Comparison of ENCODE assay signal across 1 cellular context in the genomic region with DNA sequence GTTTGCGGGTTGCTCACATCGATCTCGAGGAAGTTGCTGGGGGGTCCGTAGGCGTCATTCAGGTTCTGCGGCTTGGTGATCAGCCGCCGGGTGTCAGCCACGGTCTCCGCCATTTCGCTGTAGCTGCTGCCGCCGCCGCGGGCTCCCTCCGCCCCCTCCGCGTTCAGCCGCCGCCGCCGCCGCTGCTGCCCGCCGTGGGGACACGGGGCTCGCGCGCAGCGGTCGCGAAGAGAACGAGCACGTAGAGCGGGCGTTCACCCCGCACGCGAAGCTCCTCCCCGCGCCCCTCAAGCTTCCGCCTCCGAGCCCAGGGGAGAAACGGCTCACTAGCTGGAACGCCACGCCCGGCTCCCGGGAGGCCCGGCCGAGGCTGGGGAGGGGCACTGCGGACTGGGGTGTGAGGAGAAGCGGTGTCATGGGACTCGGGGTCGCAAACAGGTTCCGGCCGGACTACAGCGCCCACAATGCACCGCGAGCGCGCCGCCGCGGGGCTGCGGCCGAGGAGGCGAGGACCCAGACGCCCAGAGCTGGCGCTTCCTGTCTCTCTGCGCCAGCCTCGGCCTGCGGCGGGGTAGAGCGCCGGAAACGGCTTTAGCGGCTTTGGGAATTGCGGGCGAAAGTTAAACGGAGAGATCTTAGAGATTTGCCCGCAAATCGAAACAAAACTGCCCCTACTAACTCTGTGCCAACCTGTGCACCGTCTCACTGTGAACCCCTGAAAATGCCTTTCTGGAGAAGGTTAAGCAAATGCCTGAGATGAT.
TF ChIP-seq lines count a peak whose summit lies in the region.

A gene (minus strand): TSS at position 232 of the 761 bp plus-strand sequence. CDS start 119 bp downstream, at position 113.

TF ChIP-seq in HepG2, 621 proteins besides CTCF, POLR2A, EP300 and RAD21 (continued from another document and continues in another):
- TF ChIP-seq, protein P1, sequence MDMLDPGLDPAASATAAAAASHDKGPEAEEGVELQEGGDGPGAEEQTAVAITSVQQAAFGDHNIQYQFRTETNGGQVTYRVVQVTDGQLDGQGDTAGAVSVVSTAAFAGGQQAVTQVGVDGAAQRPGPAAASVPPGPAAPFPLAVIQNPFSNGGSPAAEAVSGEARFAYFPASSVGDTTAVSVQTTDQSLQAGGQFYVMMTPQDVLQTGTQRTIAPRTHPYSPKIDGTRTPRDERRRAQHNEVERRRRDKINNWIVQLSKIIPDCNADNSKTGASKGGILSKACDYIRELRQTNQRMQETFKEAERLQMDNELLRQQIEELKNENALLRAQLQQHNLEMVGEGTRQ (IDR thresholded peaks at IDR 0.05; ENCODE audit: low read depth, low read length): no peak
- TF ChIP-seq, protein P1 (CRISPR knock-in tag; IDR thresholded peaks at IDR 0.05; ENCODE audit: borderline replicate concordance): no peak
- TF ChIP-seq MEIS1 (CRISPR knock-in tag; IDR thresholded peaks at IDR 0.05; ENCODE audit: borderline replicate concordance) (peak; percentile 71), SETDB1 (CRISPR knock-in tag; IDR thresholded peaks at IDR 0.05; ENCODE audit: borderline replicate concordance) (no peak), RCOR2 (CRISPR knock-in tag; IDR thresholded peaks at IDR 0.05) (no peak), ARHGAP35 (CRISPR knock-in tag; IDR thresholded peaks at IDR 0.05; ENCODE audit: borderline replicate concordance) (no peak; the same call in 1 of the 2 replicates), SMARCC2 (IDR thresholded peaks at IDR 0.05) (no peak), HNRNPH1 (optimal IDR thresholded peaks at IDR 0.05; ENCODE audit: low read depth, low read length) (no peak), ZNF431 (CRISPR knock-in tag; IDR thresholded peaks at IDR 0.05; ENCODE audit: borderline replicate concordance, low read depth) (peak; percentile 69; the same call in 1 of the 2 replicates), ZNF337 (CRISPR knock-in tag; IDR thresholded peaks at IDR 0.05; ENCODE audit: borderline replicate concordance, low read depth) (no peak), ZNF619 (CRISPR knock-in tag; IDR thresholded peaks at IDR 0.05) (no peak), KLF15 (CRISPR knock-in tag; IDR thresholded peaks at IDR 0.05; ENCODE audit: borderline replicate concordance) (no peak; the same call in 1 of the 2 replicates), RFXAP (CRISPR knock-in tag; IDR thresholded peaks at IDR 0.05; ENCODE audit: borderline replicate concordance) (no peak; the same call in 1 of the 2 replicates), CHD2 (IDR thresholded peaks at IDR 0.05; ENCODE audit: low read depth, low read length) (no peak), ZNF737 (CRISPR knock-in tag; IDR thresholded peaks at IDR 0.05; ENCODE audit: borderline replicate concordance) (no peak), MXD4 (CRISPR knock-in tag; IDR thresholded peaks at IDR 0.05) (0 out of 2 replicates have a peak, but pooled peaks have one; percentile 30), PRPF4 (IDR thresholded peaks at IDR 0.05; ENCODE audit: low read depth, low read length, poor library complexity, severe bottlenecking) (no peak), FOSL1 (CRISPR knock-in tag; IDR thresholded peaks at IDR 0.05; ENCODE audit: borderline replicate concordance) (no peak), SP2 (CRISPR knock-in tag; IDR thresholded peaks at IDR 0.05) (peak; percentile 50), SKI (IDR thresholded peaks at IDR 0.05; ENCODE audit: partially characterized antibody) (peak; percentile 84), TEAD2 (CRISPR knock-in tag; IDR thresholded peaks at IDR 0.05) (no peak), SIX1 (CRISPR knock-in tag; IDR thresholded peaks at IDR 0.05; ENCODE audit: borderline replicate concordance) (no peak), CEBPG (CRISPR knock-in tag; IDR thresholded peaks at IDR 0.05) (peak; percentile 34; the same call in 1 of the 2 replicates), ZNF713 (CRISPR knock-in tag; IDR thresholded peaks at IDR 0.05) (no peak), SSRP1 (CRISPR knock-in tag; IDR thresholded peaks at IDR 0.05) (no peak), KDM6A (CRISPR knock-in tag; IDR thresholded peaks at IDR 0.05; ENCODE audit: low read depth) (no peak), ZNF317 (CRISPR knock-in tag; IDR thresholded peaks at IDR 0.05) (peak; percentile 82), TBP (CRISPR knock-in tag; IDR thresholded peaks at IDR 0.05) (no peak), HDAC6 (IDR thresholded peaks at IDR 0.05; ENCODE audit: low read depth, low read length) (no peak), ZNF607 (CRISPR knock-in tag; IDR thresholded peaks at IDR 0.05; ENCODE audit: borderline replicate concordance) (peak; percentile 85; the same call in 1 of the 2 replicates), ELF3 (CRISPR knock-in tag; IDR thresholded peaks at IDR 0.05) (peak; percentile 93), RARG (CRISPR knock-in tag; IDR thresholded peaks at IDR 0.05; ENCODE audit: low read depth) (no peak), ZNF468 (CRISPR knock-in tag; IDR thresholded peaks at IDR 0.05) (no peak; the same call in 1 of the 2 replicates), KAT8 (CRISPR knock-in tag; IDR thresholded peaks at IDR 0.05) (peak; percentile 87), TCF12 (IDR thresholded peaks at IDR 0.05) (no peak), TCF12 (CRISPR knock-in tag; IDR thresholded peaks at IDR 0.05) (peak; percentile 81), JARID2 (CRISPR knock-in tag; IDR thresholded peaks at IDR 0.05; ENCODE audit: insufficient replicate concordance) (no peak), DNMT1 (CRISPR knock-in tag; IDR thresholded peaks at IDR 0.05) (no peak), PITX1 (CRISPR knock-in tag; IDR thresholded peaks at IDR 0.05) (0 out of 2 replicates have a peak, but pooled peaks have one; percentile 56), KLF12 (CRISPR knock-in tag; IDR thresholded peaks at IDR 0.05; ENCODE audit: borderline replicate concordance) (peak; percentile 94), FOXA3 (CRISPR knock-in tag; IDR thresholded peaks at IDR 0.05) (peak; percentile 59), ZNF333 (CRISPR knock-in tag; IDR thresholded peaks at IDR 0.05; ENCODE audit: borderline replicate concordance) (peak; percentile 48; the same call in 1 of the 2 replicates)
- TF ChIP-seq, protein P2, sequence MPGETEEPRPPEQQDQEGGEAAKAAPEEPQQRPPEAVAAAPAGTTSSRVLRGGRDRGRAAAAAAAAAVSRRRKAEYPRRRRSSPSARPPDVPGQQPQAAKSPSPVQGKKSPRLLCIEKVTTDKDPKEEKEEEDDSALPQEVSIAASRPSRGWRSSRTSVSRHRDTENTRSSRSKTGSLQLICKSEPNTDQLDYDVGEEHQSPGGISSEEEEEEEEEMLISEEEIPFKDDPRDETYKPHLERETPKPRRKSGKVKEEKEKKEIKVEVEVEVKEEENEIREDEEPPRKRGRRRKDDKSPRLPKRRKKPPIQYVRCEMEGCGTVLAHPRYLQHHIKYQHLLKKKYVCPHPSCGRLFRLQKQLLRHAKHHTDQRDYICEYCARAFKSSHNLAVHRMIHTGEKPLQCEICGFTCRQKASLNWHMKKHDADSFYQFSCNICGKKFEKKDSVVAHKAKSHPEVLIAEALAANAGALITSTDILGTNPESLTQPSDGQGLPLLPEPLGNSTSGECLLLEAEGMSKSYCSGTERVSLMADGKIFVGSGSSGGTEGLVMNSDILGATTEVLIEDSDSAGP (CRISPR knock-in tag; IDR thresholded peaks at IDR 0.05; ENCODE audit: borderline replicate concordance): no peak
- TF ChIP-seq, protein P3, sequence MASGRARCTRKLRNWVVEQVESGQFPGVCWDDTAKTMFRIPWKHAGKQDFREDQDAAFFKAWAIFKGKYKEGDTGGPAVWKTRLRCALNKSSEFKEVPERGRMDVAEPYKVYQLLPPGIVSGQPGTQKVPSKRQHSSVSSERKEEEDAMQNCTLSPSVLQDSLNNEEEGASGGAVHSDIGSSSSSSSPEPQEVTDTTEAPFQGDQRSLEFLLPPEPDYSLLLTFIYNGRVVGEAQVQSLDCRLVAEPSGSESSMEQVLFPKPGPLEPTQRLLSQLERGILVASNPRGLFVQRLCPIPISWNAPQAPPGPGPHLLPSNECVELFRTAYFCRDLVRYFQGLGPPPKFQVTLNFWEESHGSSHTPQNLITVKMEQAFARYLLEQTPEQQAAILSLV (CRISPR knock-in tag; IDR thresholded peaks at IDR 0.05; ENCODE audit: borderline replicate concordance): peak; percentile 93
- TF ChIP-seq, protein P4, sequence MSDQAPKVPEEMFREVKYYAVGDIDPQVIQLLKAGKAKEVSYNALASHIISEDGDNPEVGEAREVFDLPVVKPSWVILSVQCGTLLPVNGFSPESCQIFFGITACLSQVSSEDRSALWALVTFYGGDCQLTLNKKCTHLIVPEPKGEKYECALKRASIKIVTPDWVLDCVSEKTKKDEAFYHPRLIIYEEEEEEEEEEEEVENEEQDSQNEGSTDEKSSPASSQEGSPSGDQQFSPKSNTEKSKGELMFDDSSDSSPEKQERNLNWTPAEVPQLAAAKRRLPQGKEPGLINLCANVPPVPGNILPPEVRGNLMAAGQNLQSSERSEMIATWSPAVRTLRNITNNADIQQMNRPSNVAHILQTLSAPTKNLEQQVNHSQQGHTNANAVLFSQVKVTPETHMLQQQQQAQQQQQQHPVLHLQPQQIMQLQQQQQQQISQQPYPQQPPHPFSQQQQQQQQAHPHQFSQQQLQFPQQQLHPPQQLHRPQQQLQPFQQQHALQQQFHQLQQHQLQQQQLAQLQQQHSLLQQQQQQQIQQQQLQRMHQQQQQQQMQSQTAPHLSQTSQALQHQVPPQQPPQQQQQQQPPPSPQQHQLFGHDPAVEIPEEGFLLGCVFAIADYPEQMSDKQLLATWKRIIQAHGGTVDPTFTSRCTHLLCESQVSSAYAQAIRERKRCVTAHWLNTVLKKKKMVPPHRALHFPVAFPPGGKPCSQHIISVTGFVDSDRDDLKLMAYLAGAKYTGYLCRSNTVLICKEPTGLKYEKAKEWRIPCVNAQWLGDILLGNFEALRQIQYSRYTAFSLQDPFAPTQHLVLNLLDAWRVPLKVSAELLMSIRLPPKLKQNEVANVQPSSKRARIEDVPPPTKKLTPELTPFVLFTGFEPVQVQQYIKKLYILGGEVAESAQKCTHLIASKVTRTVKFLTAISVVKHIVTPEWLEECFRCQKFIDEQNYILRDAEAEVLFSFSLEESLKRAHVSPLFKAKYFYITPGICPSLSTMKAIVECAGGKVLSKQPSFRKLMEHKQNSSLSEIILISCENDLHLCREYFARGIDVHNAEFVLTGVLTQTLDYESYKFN (CRISPR knock-in tag; conservative IDR thresholded peaks at IDR 0.05): peak; percentile 47; the same call in 1 of the 2 replicates
- TF ChIP-seq, protein P5, sequence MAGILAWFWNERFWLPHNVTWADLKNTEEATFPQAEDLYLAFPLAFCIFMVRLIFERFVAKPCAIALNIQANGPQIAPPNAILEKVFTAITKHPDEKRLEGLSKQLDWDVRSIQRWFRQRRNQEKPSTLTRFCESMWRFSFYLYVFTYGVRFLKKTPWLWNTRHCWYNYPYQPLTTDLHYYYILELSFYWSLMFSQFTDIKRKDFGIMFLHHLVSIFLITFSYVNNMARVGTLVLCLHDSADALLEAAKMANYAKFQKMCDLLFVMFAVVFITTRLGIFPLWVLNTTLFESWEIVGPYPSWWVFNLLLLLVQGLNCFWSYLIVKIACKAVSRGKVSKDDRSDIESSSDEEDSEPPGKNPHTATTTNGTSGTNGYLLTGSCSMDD (CRISPR knock-in tag; IDR thresholded peaks at IDR 0.05): no peak
- TF ChIP-seq, protein P6, sequence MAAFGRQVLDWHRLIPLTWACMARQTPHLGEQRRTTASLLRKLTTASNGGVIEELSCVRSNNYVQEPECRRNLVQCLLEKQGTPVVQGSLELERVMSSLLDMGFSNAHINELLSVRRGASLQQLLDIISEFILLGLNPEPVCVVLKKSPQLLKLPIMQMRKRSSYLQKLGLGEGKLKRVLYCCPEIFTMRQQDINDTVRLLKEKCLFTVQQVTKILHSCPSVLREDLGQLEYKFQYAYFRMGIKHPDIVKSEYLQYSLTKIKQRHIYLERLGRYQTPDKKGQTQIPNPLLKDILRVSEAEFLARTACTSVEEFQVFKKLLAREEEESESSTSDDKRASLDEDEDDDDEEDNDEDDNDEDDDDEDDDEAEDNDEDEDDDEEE (CRISPR knock-in tag; IDR thresholded peaks at IDR 0.05): peak; percentile 23; the same call in 1 of the 2 replicates
- TF ChIP-seq, protein P7, sequence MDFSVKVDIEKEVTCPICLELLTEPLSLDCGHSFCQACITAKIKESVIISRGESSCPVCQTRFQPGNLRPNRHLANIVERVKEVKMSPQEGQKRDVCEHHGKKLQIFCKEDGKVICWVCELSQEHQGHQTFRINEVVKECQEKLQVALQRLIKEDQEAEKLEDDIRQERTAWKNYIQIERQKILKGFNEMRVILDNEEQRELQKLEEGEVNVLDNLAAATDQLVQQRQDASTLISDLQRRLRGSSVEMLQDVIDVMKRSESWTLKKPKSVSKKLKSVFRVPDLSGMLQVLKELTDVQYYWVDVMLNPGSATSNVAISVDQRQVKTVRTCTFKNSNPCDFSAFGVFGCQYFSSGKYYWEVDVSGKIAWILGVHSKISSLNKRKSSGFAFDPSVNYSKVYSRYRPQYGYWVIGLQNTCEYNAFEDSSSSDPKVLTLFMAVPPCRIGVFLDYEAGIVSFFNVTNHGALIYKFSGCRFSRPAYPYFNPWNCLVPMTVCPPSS (IDR thresholded peaks at IDR 0.05): no peak
- TF ChIP-seq, protein P8, sequence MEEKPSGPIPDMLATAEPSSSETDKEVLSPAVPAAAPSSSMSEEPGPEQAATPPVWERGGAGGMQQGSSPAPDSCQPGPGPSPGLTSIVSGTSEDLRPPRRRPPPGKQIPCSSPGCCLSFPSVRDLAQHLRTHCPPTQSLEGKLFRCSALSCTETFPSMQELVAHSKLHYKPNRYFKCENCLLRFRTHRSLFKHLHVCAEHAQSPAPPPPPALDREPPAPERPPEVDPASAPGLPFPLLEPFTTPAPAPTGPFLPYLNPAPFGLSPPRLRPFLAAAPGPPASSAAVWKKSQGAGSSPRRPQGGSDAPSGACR (CRISPR knock-in tag; IDR thresholded peaks at IDR 0.05): peak; percentile 79
- TF ChIP-seq, protein P9, sequence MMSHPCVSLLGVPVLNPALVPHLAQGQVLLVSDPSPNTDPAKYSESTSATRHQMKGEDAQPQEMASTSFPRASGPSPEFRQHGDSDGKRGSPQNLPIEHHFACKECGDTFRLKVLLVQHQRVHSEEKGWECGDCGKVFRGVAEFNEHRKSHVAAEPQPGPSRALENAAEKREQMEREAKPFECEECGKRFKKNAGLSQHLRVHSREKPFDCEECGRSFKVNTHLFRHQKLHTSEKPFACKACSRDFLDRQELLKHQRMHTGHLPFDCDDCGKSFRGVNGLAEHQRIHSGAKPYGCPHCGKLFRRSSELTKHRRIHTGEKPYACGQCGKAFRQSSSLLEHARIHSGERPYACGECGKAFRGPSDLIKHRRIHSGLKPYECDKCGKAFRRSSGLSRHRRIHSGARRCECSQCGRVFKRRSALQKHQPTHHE (CRISPR knock-in tag; IDR thresholded peaks at IDR 0.05; ENCODE audit: borderline replicate concordance): peak; percentile 42; the same call in 1 of the 2 replicates
- TF ChIP-seq, protein P10, sequence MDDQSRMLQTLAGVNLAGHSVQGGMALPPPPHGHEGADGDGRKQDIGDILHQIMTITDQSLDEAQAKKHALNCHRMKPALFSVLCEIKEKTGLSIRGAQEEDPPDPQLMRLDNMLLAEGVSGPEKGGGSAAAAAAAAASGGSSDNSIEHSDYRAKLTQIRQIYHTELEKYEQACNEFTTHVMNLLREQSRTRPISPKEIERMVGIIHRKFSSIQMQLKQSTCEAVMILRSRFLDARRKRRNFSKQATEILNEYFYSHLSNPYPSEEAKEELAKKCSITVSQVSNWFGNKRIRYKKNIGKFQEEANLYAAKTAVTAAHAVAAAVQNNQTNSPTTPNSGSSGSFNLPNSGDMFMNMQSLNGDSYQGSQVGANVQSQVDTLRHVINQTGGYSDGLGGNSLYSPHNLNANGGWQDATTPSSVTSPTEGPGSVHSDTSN (CRISPR knock-in tag; IDR thresholded peaks at IDR 0.05; ENCODE audit: borderline replicate concordance): no peak
